In genomic region chr15:88617031-88617722, GRCh38 we compare ENCODE assay signal across 21 cellular contexts. TPM values are rescaled to one million over a fixed set of nuclear protein-coding genes. Genes with fewer than 3 reads are reported as not detected.
DNase-seq lines count a peak whose midpoint lies in the region; ATAC-seq, FAIRE-seq and TF ChIP-seq lines count a peak whose summit lies in the region.
"Had no signal": no experiment of that assay in that cellular context is flagged by ENCODE, and none has a peak within 500 bp of the region (broad histone marks: within the 10 kb centered on the region; RNA-seq: fewer than 3 reads in every experiment).

No MANE protein-coding gene starts in this region.

- H4K20me1 ChIP-seq in HepG2 (ENCODE audit: insufficient read depth, low read length): no peaks in the 10 kb centered on the region

- H3K27me3 Mint-ChIP-seq in WTC11 (ENCODE audit: low read depth): peaks cover 26% of the 10 kb centered on the region
- H3K27me3 Mint-ChIP-seq in endothelial cell (ENCODE audit: unreplicated experiment): peaks cover 3% of the 10 kb centered on the region
- H3K27me3 Mint-ChIP-seq in CD14-positive monocyte (ENCODE audit: low read depth in 3 of 3): peaks cover 3 to 14% (median 13%) of the 10 kb centered on the region in 3 donors

- H3K4me1 ChIP-seq in HepG2 (ENCODE audit: insufficient read depth, low read length) (peaks cover 33% of the 10 kb centered on the region), right lobe of liver (peaks cover 0 to 25% (median 9%) of the 10 kb centered on the region in 4 donors), vagina (peaks cover 18% of the 10 kb centered on the region)
- H3K4me1 ChIP-seq: BE2C had no signal

- H3K27ac Mint-ChIP-seq in WTC11 (no peak overlapping the region; the same call in 1 of the 2 replicates), endothelial cell (ENCODE audit: unreplicated experiment) (no peak overlapping the region), CD14-positive monocyte (no peak overlapping the region)
- H3K27ac Mint-ChIP-seq: CD4-positive, alpha-beta T cell had no signal

- H3K27ac ChIP-seq in HepG2 (ENCODE audit: extremely low read length, insufficient read depth, low read length) (no peak overlapping the region), right lobe of liver (no peak overlapping the region), vagina (no peak overlapping the region)
- H3K27ac ChIP-seq: GM23248, KMS-11 had no signal

- no peak for DNase-seq in HepG2 (ENCODE audit: low spot score)
- no peak for DNase-seq in right lobe of liver
- DNase-seq in WTC11 (ENCODE audit: low spot score): no peak
- peak; percentile 0 for DNase-seq in endothelial cell (ENCODE audit: low spot score)
- DNase-seq in vagina (ENCODE audit: extremely low spot score in 2 of 2): peak; percentile 49 to 58
- DNase-seq in CD14-positive monocyte (ENCODE audit: low spot score): no peak
- DNase-seq: ACHN; BE2C; C1 segment of cervical spinal cord; Caco-2; CD4-positive, alpha-beta T cell; GM23248 had no signal

- ATAC-seq in HepG2 (no peak), right lobe of liver (no peak), WTC11 (no peak), HG03108 (IDR thresholded peaks at IDR 0.05; ENCODE audit: unreplicated experiment) (no peak), HG03460 (IDR thresholded peaks at IDR 0.05; ENCODE audit: unreplicated experiment) (no peak)

- H3K4me3 Mint-ChIP-seq in WTC11 (no peak overlapping the region), endothelial cell (ENCODE audit: unreplicated experiment) (no peak overlapping the region), CD14-positive monocyte (peak overlapping the region in 1 of 2 donors; percentile 21)
- H3K4me3 Mint-ChIP-seq: CD4-positive, alpha-beta T cell; H9 had no signal

- H3K9me3 Mint-ChIP-seq in WTC11 (no peaks in the 10 kb centered on the region), endothelial cell (ENCODE audit: unreplicated experiment) (no peaks in the 10 kb centered on the region), CD14-positive monocyte (no peaks in the 10 kb centered on the region)
- H3K9me3 Mint-ChIP-seq: CD4-positive, alpha-beta T cell; H9 had no signal

- no peak overlapping the region for H3K4me2 ChIP-seq in HepG2 (ENCODE audit: low read depth, low read length)
- H3K4me2 ChIP-seq: KMS-11 had no signal

- CTCF ChIA-PET in HepG2 (lab: Yijun Ruan, JAX; ENCODE audit: low intra/inter-chr PET ratio, low total read pairs): no interaction called here
- CTCF ChIA-PET in WTC11 (lab: Charles Lee): no interaction called here

- TF ChIP-seq EP300 in HepG2 (IDR thresholded peaks at IDR 0.05; ENCODE audit: low read depth in 2 of 2, low read length in 2 of 2) (no peak), HepG2 (CRISPR knock-in tag; IDR thresholded peaks at IDR 0.05; ENCODE audit: borderline replicate concordance) (no peak)

- no peaks in the 10 kb centered on the region for H3K9me3 ChIP-seq in HepG2 (ENCODE audit: low read length)
- no peaks in the 10 kb centered on the region for H3K9me3 ChIP-seq in right lobe of liver
- H3K9me3 ChIP-seq in vagina: no peaks in the 10 kb centered on the region
- H3K9me3 ChIP-seq: BE2C, Caco-2 had no signal

- H3K27me3 ChIP-seq in HepG2 (ENCODE audit: control insufficient read depth in 1 of 2, insufficient read depth in 2 of 2, low read length in 2 of 2) (no peaks in the 10 kb centered on the region), right lobe of liver (no peaks in the 10 kb centered on the region), vagina (no peaks in the 10 kb centered on the region)
- H3K27me3 ChIP-seq: BE2C had no signal

- no peak for TF ChIP-seq POLR2A in HepG2 (IDR thresholded peaks at IDR 0.05; ENCODE audit: insufficient read depth in 1 of 2, low read depth in 2 of 2, low read length in 2 of 2)
- no peak for TF ChIP-seq POLR2A in right lobe of liver (IDR thresholded peaks at IDR 0.05)
- TF ChIP-seq POLR2A in vagina (IDR thresholded peaks at IDR 0.05): no peak

- no TSS peak for BruUV-seq in HepG2 (replicated peaks; lab: Mats Ljungman, UMichigan)

- H2AFZ ChIP-seq in HepG2 (ENCODE audit: low read length): no peak overlapping the region
- H2AFZ ChIP-seq: GM23248 had no signal

- in situ Hi-C loops in HepG2 (cut with HindIII; ENCODE audit: extremely low pct_ligation_motif_present, low pct_unique_long_range_greater_than_20kb): loop anchor here (5.0 kb wide), 1 partner anchor 150 kb away; the partner anchor contains the start of genes MRPL46 and MRPS11

- H3K36me3 ChIP-seq in HepG2 (replicated peaks in 1 of 2; ENCODE audit: control insufficient read depth in 1 of 2, insufficient read depth in 2 of 2, low read length in 2 of 2) (no peaks in the 10 kb centered on the region), right lobe of liver (no peaks in the 10 kb centered on the region), vagina (no peaks in the 10 kb centered on the region)
- H3K36me3 ChIP-seq: BE2C had no signal

- POLR2A ChIA-PET in HepG2 (lab: Yijun Ruan, JAX) (no interaction called here), WTC11 (lab: Charles Lee) (no interaction called here)

- no peak overlapping the region for H3K9ac ChIP-seq in HepG2 (ENCODE audit: insufficient read depth, low read depth, low read length)
- H3K9ac ChIP-seq: GM23248, KMS-11 had no signal

- WGBS in HepG2 (ENCODE audit: low lambda C conversion rate): 77% methylated on average over 10 of the region's 10 CpGs
- WGBS in right lobe of liver (ENCODE audit: insufficient coverage, low coverage, low lambda C conversion rate, missing lambda C conversion rate): 92% methylated on average over 10 of the region's 10 CpGs

- peaks cover 67% of the 10 kb centered on the region for H3K4me1 Mint-ChIP-seq in WTC11
- H3K4me1 Mint-ChIP-seq in endothelial cell (ENCODE audit: unreplicated experiment): peaks cover 11% of the 10 kb centered on the region
- peaks cover 17% of the 10 kb centered on the region for H3K4me1 Mint-ChIP-seq in CD14-positive monocyte

- no peak for TF ChIP-seq RAD21 in HepG2 (CRISPR knock-in tag; IDR thresholded peaks at IDR 0.05)

- peaks cover 13% of the 10 kb centered on the region for H3K79me2 ChIP-seq in HepG2 (ENCODE audit: insufficient read depth, low read length)

- H3K4me3 ChIP-seq in HepG2 (replicated peaks in 1 of 3; ENCODE audit: insufficient read depth in 1 of 3, low read depth in 2 of 3, low read length in 3 of 3) (no peak overlapping the region), right lobe of liver (no peak overlapping the region), vagina (no peak overlapping the region)
- H3K4me3 ChIP-seq: GM23248 had no signal

- peaks cover 7% of the 10 kb centered on the region for H3K36me3 Mint-ChIP-seq in WTC11
- H3K36me3 Mint-ChIP-seq in endothelial cell (ENCODE audit: low read depth, unreplicated experiment): no peaks in the 10 kb centered on the region
- no peaks in the 10 kb centered on the region for H3K36me3 Mint-ChIP-seq in CD14-positive monocyte

- intact Hi-C loops in HepG2 (cut with micrococcal nuclease; ENCODE audit: unreplicated experiment): no loop called here
- intact Hi-C loops in right lobe of liver (cut with DNase I): loop anchor here (10.0 kb wide), 2 partner anchors 122 to 142 kb away; no protein-coding TSS in a partner anchor
- intact Hi-C loops in vagina (cut with DNase I): no loop called here
- intact Hi-C loops in CD14-positive monocyte (cut with micrococcal nuclease): no loop called here

- FAIRE-seq in HepG2 (lab: Jason Lieb, UNC): no peak
- FAIRE-seq: A204.1, D721Med, G401.6, GM12891, GM18507 had no signal

- TF ChIP-seq CTCF in HepG2 (CRISPR knock-in tag; IDR thresholded peaks at IDR 0.05) (no peak), right lobe of liver (IDR thresholded peaks at IDR 0.05) (no peak), WTC11 (IDR thresholded peaks at IDR 0.05) (no peak), endothelial cell (IDR thresholded peaks at IDR 0.05; ENCODE audit: unreplicated experiment) (no peak), vagina (IDR thresholded peaks at IDR 0.05) (no peak), CD14-positive monocyte (IDR thresholded peaks at IDR 0.05) (no peak)

RNA-seq across cellular contexts. Expression of gene AEN, which starts 4.0 kb away (rescaled TPM):
- total RNA-seq in HepG2 (2016; rRNA removed; fragmentation: Illumina TruSeq; extraction: Trizol) (115 and 118 TPM in 2 replicates), right lobe of liver (10 to 100 TPM in 2 of 6 experiments, 1 to 10 TPM in 4; 4.5 to 18.7 (median 7.3) TPM), WTC11 (2021) (118 to 183 TPM (median 125 TPM) in 3 replicates), endothelial cell (ENCODE audit: unreplicated experiment) (31.5 TPM), vagina (18.4 TPM)
- 24.6 and 27.1 TPM in 2 replicates for total RNA-seq in HepG2 (2016; cell fraction: cytosol; rRNA removed; fragmentation: Illumina TruSeq; extraction: Trizol; ENCODE audit: low read depth)
- total RNA-seq in HepG2 (2016; cell fraction: insoluble cytoplasmic fraction; rRNA removed; fragmentation: Illumina TruSeq; extraction: Trizol): 110 and 117 TPM in 2 replicates
- total RNA-seq in HepG2 (2016; cell fraction: membrane; rRNA removed; fragmentation: Illumina TruSeq; extraction: Trizol): 71.0 and 75.9 TPM in 2 replicates
- 82.3 and 94.1 TPM in 2 replicates for total RNA-seq in HepG2 (2016; cell fraction: nucleus; rRNA removed; fragmentation: Illumina TruSeq; extraction: Trizol)
- polyA plus RNA-seq in HepG2 (2011; rRNA removed) (51.3 and 55.2 TPM in 2 replicates), CD14-positive monocyte (1 to 10 TPM; 4.6 to 6.3 TPM)
- polyA plus RNA-seq in HepG2 (2011; cell fraction: cytosol; rRNA removed): 39.7 and 48.8 TPM in 2 replicates
- 115 and 142 TPM in 2 replicates for polyA plus RNA-seq in HepG2 (2011; cell fraction: nucleus; rRNA removed)
- polyA plus RNA-seq in HepG2 (2012): 26.8 and 40.4 TPM in 2 replicates
- 11.0 and 11.5 TPM in 2 replicates for polyA plus RNA-seq in HepG2 (2016; cell fraction: cytosol; fragmentation: Illumina TruSeq; extraction: Trizol; ENCODE audit: low read depth)
- 70.1 and 79.0 TPM in 2 replicates for polyA plus RNA-seq in HepG2 (2016; cell fraction: insoluble cytoplasmic fraction; fragmentation: Illumina TruSeq; extraction: Trizol; ENCODE audit: low read depth)
- polyA plus RNA-seq in HepG2 (2016; cell fraction: membrane; fragmentation: Illumina TruSeq; extraction: Trizol; ENCODE audit: low read depth): 28.4 and 28.6 TPM in 2 replicates
- 90.9 and 95.3 TPM in 2 replicates for polyA plus RNA-seq in HepG2 (2016; cell fraction: nucleus; fragmentation: Illumina TruSeq; extraction: Trizol; ENCODE audit: insufficient read depth, low read depth)
- polyA minus RNA-seq in HepG2 (2011; rRNA and poly(A)+ RNA removed; ENCODE audit: low replicate concordance): 70.6 and 173 TPM in 2 replicates
- 44.6 and 50.4 TPM in 2 replicates for polyA minus RNA-seq in HepG2 (2011; cell fraction: cytosol; rRNA and poly(A)+ RNA removed)
- 117 and 130 TPM in 2 replicates for polyA minus RNA-seq in HepG2 (2011; cell fraction: nucleus; rRNA and poly(A)+ RNA removed)

RNA-seq across cellular contexts. Expression of gene ISG20, which starts 21.6 kb away (rescaled TPM):
- total RNA-seq in HepG2 (2016; rRNA removed; fragmentation: Illumina TruSeq; extraction: Trizol) (6.3 and 10.5 TPM in 2 replicates), right lobe of liver (10 to 100 TPM in 3 of 6 experiments, 1 to 10 TPM in 3; 6.3 to 19.4 (median 11.9) TPM), WTC11 (2021) (3.8 to 5.6 TPM (median 4.5 TPM) in 3 replicates), endothelial cell (ENCODE audit: unreplicated experiment) (6.6 TPM), vagina (15.7 TPM)
- total RNA-seq in HepG2 (2016; cell fraction: cytosol; rRNA removed; fragmentation: Illumina TruSeq; extraction: Trizol; ENCODE audit: low read depth): 2.6 and 5.4 TPM in 2 replicates
- 6.8 and 9.8 TPM in 2 replicates for total RNA-seq in HepG2 (2016; cell fraction: insoluble cytoplasmic fraction; rRNA removed; fragmentation: Illumina TruSeq; extraction: Trizol)
- 4.6 and 7.7 TPM in 2 replicates for total RNA-seq in HepG2 (2016; cell fraction: membrane; rRNA removed; fragmentation: Illumina TruSeq; extraction: Trizol)
- 2.0 and 3.7 TPM in 2 replicates for total RNA-seq in HepG2 (2016; cell fraction: nucleus; rRNA removed; fragmentation: Illumina TruSeq; extraction: Trizol)
- polyA plus RNA-seq in HepG2 (2011; rRNA removed) (31.5 and 50.8 TPM in 2 replicates), CD14-positive monocyte (10 to 100 TPM; 25.1 to 29.3 TPM)
- 31.2 and 32.1 TPM in 2 replicates for polyA plus RNA-seq in HepG2 (2011; cell fraction: cytosol; rRNA removed)
- polyA plus RNA-seq in HepG2 (2011; cell fraction: nucleus; rRNA removed): 14.5 and 18.2 TPM in 2 replicates
- 11.6 and 19.0 TPM in 2 replicates for polyA plus RNA-seq in HepG2 (2012)
- polyA plus RNA-seq in HepG2 (2016; cell fraction: cytosol; fragmentation: Illumina TruSeq; extraction: Trizol; ENCODE audit: low read depth): 6.6 and 8.5 TPM in 2 replicates
- polyA plus RNA-seq in HepG2 (2016; cell fraction: insoluble cytoplasmic fraction; fragmentation: Illumina TruSeq; extraction: Trizol; ENCODE audit: low read depth): 9.0 and 9.8 TPM in 2 replicates
- polyA plus RNA-seq in HepG2 (2016; cell fraction: membrane; fragmentation: Illumina TruSeq; extraction: Trizol; ENCODE audit: low read depth): 5.9 and 6.2 TPM in 2 replicates
- polyA plus RNA-seq in HepG2 (2016; cell fraction: nucleus; fragmentation: Illumina TruSeq; extraction: Trizol; ENCODE audit: insufficient read depth, low read depth): 5.4 and 6.8 TPM in 2 replicates
- polyA minus RNA-seq in HepG2 (2011; rRNA and poly(A)+ RNA removed; ENCODE audit: low replicate concordance): 3.8 and 11.4 TPM in 2 replicates
- polyA minus RNA-seq in HepG2 (2011; cell fraction: cytosol; rRNA and poly(A)+ RNA removed): 5.5 and 6.9 TPM in 2 replicates
- polyA minus RNA-seq in HepG2 (2011; cell fraction: nucleus; rRNA and poly(A)+ RNA removed): 8.8 and 9.0 TPM in 2 replicates
- total RNA-seq: GM23248 had no signal

Comparison
In these comparisons a context has a peak if more than half of its experiments do, and no peak if none do; other contexts are left out.
1. intact Hi-C loops: an anchor here in right lobe of liver (10.0 kb wide); none called in HepG2, vagina and CD14-positive monocyte.
2. DNase-seq: peak in endothelial cell (single experiment) and vagina (2 of 2); none in HepG2 (single experiment), right lobe of liver (0 of 3), WTC11 (single experiment) and CD14-positive monocyte (single experiment).
3. Of the 50 proteins assayed by ChIP-seq in both HepG2 and WTC11: peak only in HepG2: none; only in WTC11: none; in both: ZNF121; in neither: 49.